In genomic region chr15:65303687-65304392, GRCh38 we compare ENCODE assay signal across 8 cellular contexts. TPM values are rescaled to one million over a fixed set of nuclear protein-coding genes. Genes with fewer than 3 reads are reported as not detected.
DNase-seq lines count a peak whose midpoint lies in the region; ATAC-seq, FAIRE-seq and TF ChIP-seq lines count a peak whose summit lies in the region.

No MANE protein-coding gene starts in this region.

- POLR2A ChIA-PET in AG04450 (lab: Yijun Ruan, JAX) = interaction anchor here (0.6 to 2.9 kb wide), 15 partner anchors 7 to 390 kb away, joined by 3 to 55 read pairs (median 6); partner anchors contain the start of genes CLPX, HACD3, PARP16 and RNU5A-1

- H3K9me3 ChIP-seq in AG04450 (ENCODE audit: control insufficient read depth, insufficient read depth, low read length) (peaks cover 3% of the 10 kb centered on the region; the same call in 1 of the 2 replicates), T-helper 17 cell (ENCODE audit: control insufficient read depth, low read length, poor library complexity, severe bottlenecking) (no peaks in the 10 kb centered on the region)

- H3K36me3 ChIP-seq in bronchial epithelial cell (ENCODE audit: control insufficient read depth, insufficient read depth, low read length) = no peaks in the 10 kb centered on the region

- H3K27me3 Mint-ChIP-seq in T-helper 17 cell = no peaks in the 10 kb centered on the region

- H3K36me3 Mint-ChIP-seq in T-helper 17 cell (ENCODE audit: low read depth) = no peaks in the 10 kb centered on the region

- H3K27me3 ChIP-seq in AG04450 (ENCODE audit: control insufficient read depth, insufficient read depth, low read length) = no peaks in the 10 kb centered on the region
- no peaks in the 10 kb centered on the region for H3K27me3 ChIP-seq in bronchial epithelial cell (ENCODE audit: control insufficient read depth, insufficient read depth, low read length)

- peaks cover 21% of the 10 kb centered on the region for H3K4me1 Mint-ChIP-seq in T-helper 17 cell

- peak; percentile 13 for ATAC-seq in GM19324 (IDR thresholded peaks at IDR 0.05; ENCODE audit: low FRiP score, unreplicated experiment)
- ATAC-seq in T-helper 17 cell = peak; percentile 3

- H3K4me3 ChIP-seq in AG04450 (ENCODE audit: low read depth, low read length) (peak overlapping the region; percentile 58), bronchial epithelial cell (ENCODE audit: low read depth, low read length) (peak overlapping the region; percentile 53)

- TF ChIP-seq CTCF in AG04450 (IDR thresholded peaks at IDR 0.05; ENCODE audit: low read depth, low read length) = no peak
- no peak for TF ChIP-seq CTCF in bronchial epithelial cell (IDR thresholded peaks at IDR 0.05; ENCODE audit: insufficient read depth, low read length, severe bottlenecking)

- peak overlapping the region; percentile 99 for H3K27ac Mint-ChIP-seq in T-helper 17 cell

- peak overlapping the region; percentile 95 for H3K4me3 Mint-ChIP-seq in T-helper 17 cell

- no peak for FAIRE-seq in bronchial epithelial cell (lab: Jason Lieb, UNC)

- CTCF ChIA-PET in AG04450 (lab: Charles Lee) = interaction anchor here (0.6 to 0.7 kb wide), 2 partner anchors 119 to 284 kb away, joined by 4 read pairs; partner anchors contain the start of gene CLPX

- peak; percentile 18 for DNase-seq in AG04450 (ENCODE audit: low read depth, low spot score)
- peak; percentile 73 for DNase-seq in LHCN-M2 (ENCODE audit: low read depth)
- DNase-seq in T-helper 17 cell = peak in 2 of 3 donors; percentile 56 to 58
- peak; percentile 48 for DNase-seq in bronchial epithelial cell (ENCODE audit: low read depth)
- peak; percentile 65 for DNase-seq in kidney tubule cell (ENCODE audit: low spot score)
- DNase-seq in stimulated activated CD4-positive, alpha-beta T cell treated with anti-CD3 and anti-CD28 coated beads, Interleukin-12 subunit alpha, Interleukin-12 subunit beta, amount 100 ng/mL, for 24 hours (ENCODE audit: low read depth in 2 of 2) = peak; percentile 54 to 63
- no peak for DNase-seq in SKM-1 (lab: John Stamatoyannopoulos, UW; ENCODE audit: unreplicated experiment)

- H3K27ac ChIP-seq in AG04450 (ENCODE audit: low read depth, low read length) = peak overlapping the region; percentile 58

RNA-seq across cellular contexts. Expression of gene RNU5B-1, which starts 0.6 kb away (rescaled TPM):
- not detected in 2 replicates for polyA plus RNA-seq in AG04450 (2011; rRNA removed)
- under 0.01 TPM in 2 replicates for polyA minus RNA-seq in AG04450 (2011; rRNA and poly(A)+ RNA removed)
- not detected in 2 replicates for total RNA-seq in LHCN-M2 (2014; rRNA removed)
- not detected for polyA plus RNA-seq in LHCN-M2 (2012)
- not detected for total RNA-seq in T-helper 17 cell
- not detected in 2 replicates for total RNA-seq in bronchial epithelial cell

RNA-seq across cellular contexts. Expression of gene RNU5A-1, which starts 8.0 kb away (rescaled TPM):
- polyA plus RNA-seq in AG04450 (2011; rRNA removed) = not detected in 2 replicates
- polyA minus RNA-seq in AG04450 (2011; rRNA and poly(A)+ RNA removed) = under 0.01 TPM in 2 replicates
- total RNA-seq in LHCN-M2 (2014; rRNA removed) (not detected in 2 replicates), T-helper 17 cell (not detected), bronchial epithelial cell (not detected in 2 replicates)
- not detected for polyA plus RNA-seq in LHCN-M2 (2012)

RNA-seq across cellular contexts. Expression of gene PARP16, which starts 17.2 kb away (rescaled TPM):
- polyA plus RNA-seq in AG04450 (2011; rRNA removed) = 4.5 and 5.3 TPM in 2 replicates
- 4.1 and 4.6 TPM in 2 replicates for polyA minus RNA-seq in AG04450 (2011; rRNA and poly(A)+ RNA removed)
- total RNA-seq in LHCN-M2 (2014; rRNA removed) (7.3 and 7.8 TPM in 2 replicates), T-helper 17 cell (10 to 100 TPM; 11.5 to 13.8 TPM), bronchial epithelial cell (1.5 and 2.1 TPM in 2 replicates)
- 4.5 TPM for polyA plus RNA-seq in LHCN-M2 (2012)
